Comparison of ENCODE assay signal across 8 cellular contexts in genomic region chr19:44260343-44260681, GRCh38. TPM values are rescaled to one million over a fixed set of nuclear protein-coding genes. Genes with fewer than 3 reads are reported as not detected.
A peak's percentile ranks its signal among the peaks of the same experiment; 100 is the strongest.
DNase-seq lines count a peak whose midpoint lies in the region; ATAC-seq and TF ChIP-seq lines count a peak whose summit lies in the region.

No MANE protein-coding gene starts in this region.

- no peaks in the 10 kb centered on the region for H3K9me3 ChIP-seq in cardiac muscle cell (ENCODE audit: low read depth)

- DNase-seq in cardiac muscle cell (ENCODE audit: low read depth in 1 of 2, low spot score in 1 of 2) = peak in 1 of 2 donors; percentile 3
- DNase-seq in cardiac septum (ENCODE audit: low spot score) = no peak
- peak; percentile 5 to 11 for DNase-seq in T47D (ENCODE audit: low read depth in 1 of 2, low spot score in 1 of 2)
- DNase-seq in kidney epithelial cell (ENCODE audit: low read depth) = no peak
- DNase-seq in foreskin melanocyte = no peak
- no peak for DNase-seq in 8988T
- DNase-seq in posterior vena cava (ENCODE audit: low spot score) = no peak

- no peak for TF ChIP-seq CTCF in cardiac muscle cell (IDR thresholded peaks at IDR 0.05; ENCODE audit: low read depth, low read length)
- no peak for TF ChIP-seq CTCF in kidney epithelial cell (IDR thresholded peaks at IDR 0.05; ENCODE audit: insufficient read depth, low read length, poor library complexity, severe bottlenecking)

- H3K4me1 ChIP-seq in cardiac muscle cell (ENCODE audit: low read depth) = no peaks in the 10 kb centered on the region

- intact Hi-C loops in cardiac septum (cut with DNase I) = no loop called here
- intact Hi-C loops in posterior vena cava (cut with DNase I) = no loop called here

- in situ Hi-C loops in T47D (cut with HindIII; ENCODE audit: low pct_unique_long_range_greater_than_20kb, low sequenced_read_pairs) = no loop called here

- ATAC-seq in GM18519 (IDR thresholded peaks at IDR 0.05; ENCODE audit: low FRiP score, unreplicated experiment) = no peak

- H3K36me3 ChIP-seq in cardiac muscle cell (no peaks in the 10 kb centered on the region), kidney epithelial cell (ENCODE audit: control insufficient read depth, insufficient read depth, low read length) (no peaks in the 10 kb centered on the region)

- peak overlapping the region; percentile 45 for H3K4me3 ChIP-seq in cardiac muscle cell
- peak overlapping the region; percentile 49 for H3K4me3 ChIP-seq in kidney epithelial cell (ENCODE audit: low read depth, low read length)

- H3K27me3 ChIP-seq in cardiac muscle cell (no peaks in the 10 kb centered on the region), kidney epithelial cell (ENCODE audit: control insufficient read depth, insufficient read depth, low read length) (no peaks in the 10 kb centered on the region)

- peak overlapping the region; percentile 3 for H3K27ac ChIP-seq in cardiac muscle cell

RNA-seq across cellular contexts. Expression of gene ZNF233, which starts 0.6 kb away (rescaled TPM):
- total RNA-seq in cardiac muscle cell (0.67 and 2.8 TPM in 2 replicates), cardiac septum (5.0 TPM), kidney epithelial cell (0.14 and 0.38 TPM in 2 replicates), posterior vena cava (under 1 TPM; 0.19 to 0.28 TPM)
- polyA plus RNA-seq in cardiac muscle cell = 5.0 and 6.0 TPM in 2 replicates

RNA-seq across cellular contexts. Expression of gene ZNF235, which starts 44.5 kb away (rescaled TPM):
- 4.8 and 4.9 TPM in 2 replicates for total RNA-seq in cardiac muscle cell
- 5.3 and 5.7 TPM in 2 replicates for polyA plus RNA-seq in cardiac muscle cell
- 5.2 TPM for total RNA-seq in cardiac septum
- 2.2 and 3.9 TPM in 2 replicates for total RNA-seq in kidney epithelial cell
- 1 to 10 TPM; 3.6 to 5.7 TPM for total RNA-seq in posterior vena cava

RNA-seq across cellular contexts. Expression of gene ZNF227, which starts 48.0 kb away (rescaled TPM):
- total RNA-seq in cardiac muscle cell (11.8 and 18.9 TPM in 2 replicates), cardiac septum (15.4 TPM), kidney epithelial cell (5.7 and 10.1 TPM in 2 replicates), posterior vena cava (10 to 100 TPM; 13.2 to 14.6 TPM)
- polyA plus RNA-seq in cardiac muscle cell = 9.4 and 20.9 TPM in 2 replicates

Comparison
In these comparisons a context has a peak if more than half of its experiments do, and no peak if none do; other contexts are left out.
1. DNase-seq: peak in T47D (2 of 2); none in cardiac septum (single experiment), kidney epithelial cell (single experiment), foreskin melanocyte (single experiment), 8988T (single experiment) and posterior vena cava (single experiment).